1 cellular context compared by ENCODE assay signal in genomic region chr6:24994812-24995211, GRCh38.
TF ChIP-seq lines count a peak whose summit lies in the region.

No MANE protein-coding gene starts in this region.

TF ChIP-seq in HepG2, 621 proteins besides CTCF, POLR2A, EP300 and RAD21:
- no peak for TF ChIP-seq KDM4B (CRISPR knock-in tag; IDR thresholded peaks at IDR 0.05)
- no peak for TF ChIP-seq ZNF614 (CRISPR knock-in tag; IDR thresholded peaks at IDR 0.05; ENCODE audit: borderline replicate concordance)
- TF ChIP-seq ZSCAN21 (CRISPR knock-in tag; IDR thresholded peaks at IDR 0.05; ENCODE audit: borderline replicate concordance), result no peak
- 0 out of 2 replicates have a peak, but pooled peaks have one; percentile 4 for TF ChIP-seq STAG1 (CRISPR knock-in tag; IDR thresholded peaks at IDR 0.05)
